ENCODE assay signal across 7 cellular contexts in genomic region chr1:6614019-6614952, GRCh38. TPM values are rescaled to one million over a fixed set of nuclear protein-coding genes. Genes with fewer than 3 reads are reported as not detected.
DNase-seq lines count a peak whose midpoint lies in the region; ATAC-seq, FAIRE-seq and TF ChIP-seq lines count a peak whose summit lies in the region.

No MANE protein-coding gene starts in this region.

- H3K36me3 ChIP-seq in RWPE2 (ENCODE audit: low read depth), result peaks cover 18% of the 10 kb centered on the region
- H3K36me3 ChIP-seq in sigmoid colon, result peaks cover under 1 to 19% (median 4%) of the 10 kb centered on the region in 4 donors

- DNase-seq in GM19239 (ENCODE audit: insufficient read length, low spot score) (peak; percentile 80), RWPE2 (ENCODE audit: low spot score) (no peak), anterior cingulate cortex (lab: John Stamatoyannopoulos, UW) (peak in 31 of 58 donors; percentile 13 to 66 (median 35)), right cardiac atrium (peak; percentile 67 to 89 (median 87)), sigmoid colon (peak; percentile 82), NCI-H2171 (lab: John Stamatoyannopoulos, UW) (no peak)

- intact Hi-C loops in right cardiac atrium (cut with DNase I), result no loop called here
- intact Hi-C loops in sigmoid colon (cut with DNase I), result loop anchor here (10.0 kb wide), 1 partner anchor 171 kb away; the partner anchor contains the start of gene CAMTA1

- FAIRE-seq in GM19239 (lab: Jason Lieb, UNC), result no peak

- 1% methylated on average over 121 of the region's 121 CpGs for WGBS in right cardiac atrium
- 1 to 2% methylated on average over 121 of the region's 121 CpGs for WGBS in sigmoid colon, 2 donors

- TF ChIP-seq CTCF in RWPE2 (IDR thresholded peaks at IDR 0.05; ENCODE audit: poor library complexity, severe bottlenecking), result no peak
- TF ChIP-seq CTCF in sigmoid colon (IDR thresholded peaks at IDR 0.05), result no peak

- H3K27me3 ChIP-seq in RWPE2 (ENCODE audit: insufficient read depth, poor library complexity, severe bottlenecking) (no peaks in the 10 kb centered on the region), right cardiac atrium (ENCODE audit: control insufficient read depth, insufficient read depth) (no peaks in the 10 kb centered on the region), sigmoid colon (no peaks in the 10 kb centered on the region)

- H3K4me3 ChIP-seq in RWPE2 (ENCODE audit: severe bottlenecking), result peak overlapping the region; percentile 57
- H3K4me3 ChIP-seq in right cardiac atrium (ENCODE audit: low read length), result peak overlapping the region; percentile 99
- peak overlapping the region; percentile 96 to 100 (median 100) for H3K4me3 ChIP-seq in sigmoid colon

- H3K4me1 ChIP-seq in RWPE2 (ENCODE audit: insufficient read depth, poor library complexity, severe bottlenecking), result peaks cover 11% of the 10 kb centered on the region
- no peaks in the 10 kb centered on the region for H3K4me1 ChIP-seq in right cardiac atrium (ENCODE audit: control insufficient read depth, insufficient read depth, low read length)
- H3K4me1 ChIP-seq in sigmoid colon, result peaks cover 0 to 57% (median 49%) of the 10 kb centered on the region in 4 donors

- H3K27ac ChIP-seq in RWPE2 (ENCODE audit: poor library complexity, severe bottlenecking) (peak overlapping the region; percentile 71), right cardiac atrium (ENCODE audit: low read length) (peak overlapping the region; percentile 95), sigmoid colon (peak overlapping the region; percentile 99 to 100 (median 99))

- TF ChIP-seq POLR2A in sigmoid colon (IDR thresholded peaks at IDR 0.05), result no peak

- ATAC-seq in RWPE2 (ENCODE audit: low read depth) (0 out of 3 replicates have a peak, but pooled peaks have one; percentile 0), right cardiac atrium (peak; percentile 0 to 9), GM21447 (IDR thresholded peaks at IDR 0.05; ENCODE audit: unreplicated experiment) (no peak)

- H3K9me3 ChIP-seq in RWPE2 (ENCODE audit: severe bottlenecking) (no peaks in the 10 kb centered on the region), right cardiac atrium (ENCODE audit: control insufficient read depth, low read length) (no peaks in the 10 kb centered on the region), sigmoid colon (no peaks in the 10 kb centered on the region)

- no peak for TF ChIP-seq EP300 in sigmoid colon (IDR thresholded peaks at IDR 0.05)

RNA-seq across cellular contexts. Expression of gene PHF13, which starts 0.8 kb away (rescaled TPM):
- total RNA-seq in right cardiac atrium (1 to 10 TPM; 6.4 to 9.7 (median 7.9) TPM), sigmoid colon (10 to 100 TPM; 12.5 to 19.4 (median 15.9) TPM)
- polyA plus RNA-seq in right cardiac atrium (4.8 TPM), sigmoid colon (1 to 10 TPM; 3.9 to 6.7 (median 4.2) TPM)

RNA-seq across cellular contexts. Expression of gene THAP3, which starts 10.4 kb away (rescaled TPM):
- total RNA-seq in right cardiac atrium (10 to 100 TPM; 10.2 to 17.9 (median 14.3) TPM), sigmoid colon (10 to 100 TPM; 22.7 to 30.6 (median 26.6) TPM)
- polyA plus RNA-seq in right cardiac atrium (20.8 TPM), sigmoid colon (10 to 100 TPM; 12.6 to 20.5 (median 15.3) TPM)

RNA-seq across cellular contexts. Expression of gene KLHL21, which starts 11.6 kb away (rescaled TPM):
- 10 to 100 TPM; 54.9 to 71.3 (median 65.9) TPM for total RNA-seq in right cardiac atrium
- polyA plus RNA-seq in right cardiac atrium, result 57.7 TPM
- total RNA-seq in sigmoid colon, result 10 to 100 TPM; 54.0 to 83.6 (median 73.2) TPM
- 10 to 100 TPM in 1 of 3 donors, 1 to 10 TPM in 2; 4.8 to 12.0 (median 5.1) TPM for polyA plus RNA-seq in sigmoid colon

RNA-seq across cellular contexts. Expression of gene ZBTB48, which starts 34.5 kb away (rescaled TPM):
- total RNA-seq in right cardiac atrium (10 to 100 TPM; 11.3 to 18.4 (median 15.0) TPM), sigmoid colon (10 to 100 TPM; 14.4 to 26.8 (median 16.3) TPM)
- polyA plus RNA-seq in right cardiac atrium (14.7 TPM), sigmoid colon (10 to 100 TPM; 15.0 to 31.3 (median 23.4) TPM)

RNA-seq across cellular contexts. Expression of gene TAS1R1, which starts 59.2 kb away (rescaled TPM):
- total RNA-seq in right cardiac atrium (not detected), sigmoid colon (under 1 TPM in 1 of 4 donors, not detected in 3; 0.36 TPM)
- polyA plus RNA-seq in right cardiac atrium (not detected), sigmoid colon (under 1 TPM in 1 of 3 donors, not detected in 2; 0.10 TPM)

Comparison
In these comparisons a context has a peak if more than half of its experiments do, and no peak if none do; other contexts are left out.
1. DNase-seq: peak in GM19239 (single experiment), anterior cingulate cortex (31 of 58), right cardiac atrium (3 of 3) and sigmoid colon (single experiment); none in RWPE2 (single experiment) and NCI-H2171 (single experiment).
2. Peak in every context shown above with its lines, with median percentiles within 50 percentile points of each other: H3K27ac ChIP-seq and H3K4me3 ChIP-seq.